10 cellular contexts compared by ENCODE assay signal in genomic region chr1:234515821-234516241, GRCh38. TPM values are rescaled to one million over a fixed set of nuclear protein-coding genes. Genes with fewer than 3 reads are reported as not detected.
DNase-seq lines count a peak whose midpoint lies in the region; ATAC-seq, FAIRE-seq and TF ChIP-seq lines count a peak whose summit lies in the region.
"Had no signal": no experiment of that assay in that cellular context is flagged by ENCODE, and none has a peak within 500 bp of the region (broad histone marks: within the 10 kb centered on the region; RNA-seq: fewer than 3 reads in every experiment).

No MANE protein-coding gene starts in this region.

- BruUV-seq in A673 (replicated peaks; lab: Mats Ljungman, UMichigan) = no TSS peak
- BruUV-seq in K562 (replicated peaks; lab: Mats Ljungman, UMichigan) = no TSS peak

- H3K9me3 ChIP-seq in A673 (ENCODE audit: low read depth, low read length, poor library complexity, severe bottlenecking) (no peaks in the 10 kb centered on the region), HUES6 (ENCODE audit: control insufficient read depth, insufficient read depth, low read depth, low read length) (no peaks in the 10 kb centered on the region), K562 (replicated peaks; ENCODE audit: control insufficient read depth, insufficient read depth, low read depth, low read length) (no peaks in the 10 kb centered on the region), lower lobe of right lung (no peaks in the 10 kb centered on the region)

- WGBS in K562 (ENCODE audit: insufficient coverage, low coverage, missing lambda C conversion rate) = 55% methylated on average over 3 of the region's 3 CpGs

- H3K9me1 ChIP-seq in K562 (ENCODE audit: control insufficient read depth, insufficient read depth, low read length) = no peaks in the 10 kb centered on the region

- TF ChIP-seq POLR2A in K562 (conservative IDR thresholded peaks at IDR 0.05) = no peak

- H3K4me1 ChIP-seq in A673 (ENCODE audit: insufficient read depth, low read length, poor library complexity, severe bottlenecking) (peaks cover 78% of the 10 kb centered on the region), HUES6 (ENCODE audit: control insufficient read depth, insufficient read depth, low read length) (peaks cover 19% of the 10 kb centered on the region), K562 (replicated peaks in 1 of 2; ENCODE audit: control insufficient read depth in 2 of 2, insufficient read depth in 2 of 2, low read length in 2 of 2) (peaks cover 10 to 19% of the 10 kb centered on the region in 2 experiments; a peak in 4 of 5 replicates), lower lobe of right lung (peaks cover 23% of the 10 kb centered on the region)

- no peak for TF ChIP-seq RAD21 in K562 (CRISPR knock-in tag; conservative IDR thresholded peaks at IDR 0.05 in 1 of 2, IDR thresholded peaks at IDR 0.05 in 1 of 2)

- in situ Hi-C loops in K562 (cut with MboI) = no loop called here

- H3K9ac ChIP-seq in HUES6 (ENCODE audit: low read length) = no peak overlapping the region
- H3K9ac ChIP-seq in K562 (ENCODE audit: insufficient read depth in 1 of 2, low read depth in 2 of 2, low read length in 2 of 2) = no peak overlapping the region

- no peaks in the 10 kb centered on the region for H3K79me2 ChIP-seq in K562 (ENCODE audit: control insufficient read depth, insufficient read depth, low read length)

- intact Hi-C loops in A673 (cut with micrococcal nuclease; ENCODE audit: unreplicated experiment) (no loop called here), K562 (cut with micrococcal nuclease) (no loop called here), lower lobe of right lung (cut with DNase I) (no loop called here)

- H3K27me3 ChIP-seq in A673 (replicated peaks; ENCODE audit: insufficient read depth, low read depth, low read length, poor library complexity) (no peaks in the 10 kb centered on the region), HUES6 (ENCODE audit: control insufficient read depth, insufficient read depth, low read length) (no peaks in the 10 kb centered on the region), K562 (ENCODE audit: control insufficient read depth in 2 of 2, insufficient read depth in 2 of 2, low read length in 2 of 2) (no peaks in the 10 kb centered on the region), lower lobe of right lung (ENCODE audit: low read depth) (no peaks in the 10 kb centered on the region)

- TF ChIP-seq CTCF in A673 (conservative IDR thresholded peaks at IDR 0.05; ENCODE audit: low read depth, low read length) (no peak), K562 (IDR thresholded peaks at IDR 0.05 in 2 of 3, conservative IDR thresholded peaks at IDR 0.05 in 1 of 3; ENCODE audit: insufficient read depth in 2 of 3, low read depth in 1 of 3, low read length in 3 of 3) (no peak), lower lobe of right lung (IDR thresholded peaks at IDR 0.05) (no peak), omental fat pad (IDR thresholded peaks at IDR 0.05) (no peak)

- no peak overlapping the region for H3K4me2 ChIP-seq in K562 (ENCODE audit: insufficient read depth, low read length)

- FAIRE-seq in K562 (lab: Jason Lieb, UNC) = no peak

- H2AFZ ChIP-seq in K562 (ENCODE audit: low read depth, low read length) = peak overlapping the region; percentile 32

- peak; percentile 93 for DNase-seq in A673 (ENCODE audit: low spot score)
- DNase-seq in K562 (ENCODE audit: extremely low read depth in 1 of 4, low spot score in 3 of 4) = no peak
- no peak for DNase-seq in lower lobe of right lung
- DNase-seq in C1 segment of cervical spinal cord (lab: John Stamatoyannopoulos, UW) = no peak
- DNase-seq in omental fat pad (ENCODE audit: low spot score) = no peak
- no peak for DNase-seq in NCI-H146 (lab: John Stamatoyannopoulos, UW)
- no peak for DNase-seq in NCI-H2081 (lab: John Stamatoyannopoulos, UW)
- DNase-seq: NCI-H526 had no signal

- H3K27ac ChIP-seq in A673 (ENCODE audit: low read depth, low read length, poor library complexity, severe bottlenecking) (peak overlapping the region; percentile 93), HUES6 (ENCODE audit: low read depth, low read length) (peak overlapping the region; percentile 75), K562 (ENCODE audit: extremely low read depth, low read depth, low read length) (no peak overlapping the region), lower lobe of right lung (peak overlapping the region; percentile 9)
- H3K27ac ChIP-seq: C4-2B had no signal

- no peak for TF ChIP-seq EP300 in K562 (IDR thresholded peaks at IDR 0.05; ENCODE audit: low read length)

- H4K20me1 ChIP-seq in K562 (replicated peaks; ENCODE audit: control insufficient read depth, insufficient read depth, low read length) = no peaks in the 10 kb centered on the region

- POLR2A ChIA-PET in A673 (lab: Charles Lee; ENCODE audit: low non-redundant PET) (no interaction called here), K562 (lab: Yijun Ruan, JAX) (interaction anchor here (1.0 kb wide), 1 partner anchor 11 kb away, joined by 3 read pairs; no protein-coding TSS in a partner anchor)

- H3K4me3 ChIP-seq in A673 (ENCODE audit: low read depth, low read length, poor library complexity, severe bottlenecking) (no peak overlapping the region), HUES6 (ENCODE audit: low read depth, low read length) (no peak overlapping the region), K562 (no peak overlapping the region), lower lobe of right lung (no peak overlapping the region)

- CTCF ChIA-PET in A673 (lab: Charles Lee) (interaction anchor here (0.6 kb wide), 1 partner anchor 56 kb away, joined by 4 read pairs; no protein-coding TSS in a partner anchor), K562 (lab: Yijun Ruan, JAX; ENCODE audit: low intra/inter-chr PET ratio) (no interaction called here)

- no peak for ATAC-seq in K562
- ATAC-seq in lower lobe of right lung = no peak
- ATAC-seq in omental fat pad (ENCODE audit: low FRiP score) = no peak

- no peaks in the 10 kb centered on the region for H3K36me3 ChIP-seq in A673 (ENCODE audit: insufficient read depth, low read length, poor library complexity, severe bottlenecking)
- no peaks in the 10 kb centered on the region for H3K36me3 ChIP-seq in HUES6 (ENCODE audit: control insufficient read depth, insufficient read depth, low read length)
- no peaks in the 10 kb centered on the region for H3K36me3 ChIP-seq in K562 (ENCODE audit: control insufficient read depth, insufficient read depth, low read length)
- H3K36me3 ChIP-seq in lower lobe of right lung = no peaks in the 10 kb centered on the region

TF ChIP-seq in K562, 482 proteins besides CTCF, POLR2A, EP300 and RAD21 (continues in another document):
- 0 out of 2 replicates have a peak, but pooled peaks have one; percentile 10 for TF ChIP-seq PKNOX1 (IDR thresholded peaks at IDR 0.05)
- no peak for TF ChIP-seq NBN (IDR thresholded peaks at IDR 0.05; ENCODE audit: low read depth)
- TF ChIP-seq PYGO2 (tag; IDR thresholded peaks at IDR 0.05) = peak; percentile 37; the same call in 1 of the 2 replicates

RNA-seq across cellular contexts. Expression of gene TARBP1, which starts 36.9 kb away (rescaled TPM):
- total RNA-seq in A673 (2021) (28.0 and 31.9 TPM in 2 replicates), K562 (2014; rRNA removed) (15.3 and 16.1 TPM in 2 replicates), K562 (2014; rRNA removed; fragmentation: Illumina TruSeq; extraction: Trizol) (25.0 and 28.0 TPM in 2 replicates), K562 (2015; rRNA removed; fragmentation: Illumina TruSeq; extraction: Trizol) (23.1 and 26.5 TPM in 2 replicates), K562 (2021) (15.6 and 18.6 TPM in 2 replicates), lower lobe of right lung (24.6 TPM), omental fat pad (10 to 100 TPM; 12.1 to 26.0 (median 13.6) TPM)
- total RNA-seq in K562 (2011; cell fraction: chromatin; rRNA removed; ENCODE audit: low replicate concordance) = 26.2 and 82.6 TPM in 2 replicates
- total RNA-seq in K562 (2011; cell fraction: nucleolus; rRNA removed) = 15.0 and 20.9 TPM in 2 replicates
- total RNA-seq in K562 (2011; cell fraction: nucleoplasm; rRNA removed) = 28.7 and 45.3 TPM in 2 replicates
- polyA plus RNA-seq in K562 (2011; rRNA removed) (48.0 and 66.5 TPM in 2 replicates), K562 (2014; fragmentation: Illumina TruSeq; extraction: Trizol) (20.5 and 22.9 TPM in 2 replicates), K562 (2014; fragmentation: Nextera tagmentation; extraction: Ambion mirVana) (10 to 100 TPM in 1 of 2 experiments, 1 to 10 TPM in 1; 8.8 to 10.4 TPM), K562 (2014; rRNA removed) (24.3 and 29.5 TPM in 2 replicates)
- polyA plus RNA-seq in K562 (2011; cell fraction: cytosol; rRNA removed) = 12.4 and 31.8 TPM in 2 replicates
- polyA plus RNA-seq in K562 (2011; cell fraction: nucleus; rRNA removed) = 84.2 and 119 TPM in 2 replicates
- polyA plus RNA-seq in K562 (2012) = 14.6 and 30.8 TPM in 2 replicates
- polyA minus RNA-seq in K562 (2011; rRNA and poly(A)+ RNA removed) = 27.7 and 45.5 TPM in 2 replicates
- polyA minus RNA-seq in K562 (2011; cell fraction: cytosol; rRNA and poly(A)+ RNA removed) = 10.1 and 19.2 TPM in 2 replicates
- polyA minus RNA-seq in K562 (2011; cell fraction: nucleus; rRNA and poly(A)+ RNA removed) = 19.0 and 38.9 TPM in 2 replicates
